Comparison of ENCODE assay signal across 8 cellular contexts in genomic region chr10:50310560-50311174, GRCh38. TPM values are rescaled to one million over a fixed set of nuclear protein-coding genes. Genes with fewer than 3 reads are reported as not detected.
DNase-seq lines count a peak whose midpoint lies in the region; ATAC-seq and TF ChIP-seq lines count a peak whose summit lies in the region.

No MANE protein-coding gene starts in this region.

- no peaks in the 10 kb centered on the region for H3K27me3 ChIP-seq in AG04450 (ENCODE audit: control insufficient read depth, insufficient read depth, low read length)

- CTCF ChIA-PET in AG04450 (lab: Charles Lee) = no interaction called here

- TF ChIP-seq CTCF in AG04450 (IDR thresholded peaks at IDR 0.05; ENCODE audit: low read depth, low read length) = peak; percentile 30

- ATAC-seq in GM18511 (IDR thresholded peaks at IDR 0.05; ENCODE audit: unreplicated experiment) (peak; percentile 72), memory B cell (ENCODE audit: low read depth) (peak; percentile 49)
- ATAC-seq in activated T-cell treated with anti-CD3 and anti-CD28 coated beads, Interleukin-2, amount 50 U/mL, for 72 hours (replicated peaks in 1 of 2) = peak in 1 of 2 donors; percentile 59

- no peak overlapping the region for H3K27ac ChIP-seq in AG04450 (ENCODE audit: low read depth, low read length)

- no peak overlapping the region for H3K27ac Mint-ChIP-seq in activated T-cell treated with anti-CD3 and anti-CD28 coated beads, Interleukin-2, amount 50 U/mL, for 72 hours
- H3K27ac Mint-ChIP-seq in memory B cell = no peak overlapping the region

- no peaks in the 10 kb centered on the region for H3K9me3 Mint-ChIP-seq in activated T-cell treated with anti-CD3 and anti-CD28 coated beads, Interleukin-2, amount 50 U/mL, for 72 hours
- peaks cover 2% of the 10 kb centered on the region for H3K9me3 Mint-ChIP-seq in memory B cell

- H3K27me3 Mint-ChIP-seq in activated T-cell treated with anti-CD3 and anti-CD28 coated beads, Interleukin-2, amount 50 U/mL, for 72 hours (ENCODE audit: low read depth) = no peaks in the 10 kb centered on the region
- H3K27me3 Mint-ChIP-seq in memory B cell = no peaks in the 10 kb centered on the region

- peaks cover 0 to 2% of the 10 kb centered on the region in 2 donors for H3K36me3 Mint-ChIP-seq in activated T-cell treated with anti-CD3 and anti-CD28 coated beads, Interleukin-2, amount 50 U/mL, for 72 hours (ENCODE audit: insufficient read depth in 2 of 2)
- peaks cover 34% of the 10 kb centered on the region for H3K36me3 Mint-ChIP-seq in memory B cell

- H3K9me3 ChIP-seq in AG04450 (ENCODE audit: control insufficient read depth, insufficient read depth, low read length) = no peaks in the 10 kb centered on the region

- no peak overlapping the region for H3K4me3 ChIP-seq in AG04450 (ENCODE audit: low read depth, low read length)

- H3K4me3 Mint-ChIP-seq in activated T-cell treated with anti-CD3 and anti-CD28 coated beads, Interleukin-2, amount 50 U/mL, for 72 hours = no peak overlapping the region
- no peak overlapping the region for H3K4me3 Mint-ChIP-seq in memory B cell

- peaks cover 11% of the 10 kb centered on the region for H3K4me1 Mint-ChIP-seq in activated T-cell treated with anti-CD3 and anti-CD28 coated beads, Interleukin-2, amount 50 U/mL, for 72 hours (ENCODE audit: low read depth)
- H3K4me1 Mint-ChIP-seq in memory B cell = peaks cover 3% of the 10 kb centered on the region

- POLR2A ChIA-PET in AG04450 (lab: Yijun Ruan, JAX) = no interaction called here

- DNase-seq in AG04450 (ENCODE audit: low read depth, low spot score) (no peak), HK-2 (ENCODE audit: unreplicated experiment) (peak; percentile 21), memory B cell (ENCODE audit: low spot score in 2 of 2) (no peak), COR-L47 (lab: John Stamatoyannopoulos, UW) (no peak), NCI-H1092 (lab: John Stamatoyannopoulos, UW) (no peak), NCI-H1105 treated with DMSO at 0.1 percent for 48 hours (lab: John Stamatoyannopoulos, UW) (no peak)
- peak; percentile 15 to 25 for DNase-seq in activated T-cell treated with anti-CD3 and anti-CD28 coated beads, Interleukin-2, amount 50 U/mL, for 72 hours

RNA-seq across cellular contexts. Expression of gene ASAH2, which starts 59.4 kb away (rescaled TPM):
- 0.37 and 1.6 TPM in 2 replicates for polyA plus RNA-seq in AG04450 (2011; rRNA removed)
- polyA minus RNA-seq in AG04450 (2011; rRNA and poly(A)+ RNA removed) = 0.69 and 4.0 TPM in 2 replicates
- total RNA-seq in activated T-cell treated with anti-CD3 and anti-CD28 coated beads, Interleukin-2, amount 50 U/mL, for 72 hours = 1 to 10 TPM in 1 of 2 donors, under 1 TPM in 1; 0.60 to 3.9 TPM

Comparison
In these comparisons a context has a peak if more than half of its experiments do, and no peak if none do; other contexts are left out.
1. DNase-seq: peak in HK-2 (single experiment) and activated T-cell treated with anti-CD3 and anti-CD28 coated beads, Interleukin-2, amount 50 U/mL, for 72 hours (2 of 2); none in AG04450 (single experiment), memory B cell (0 of 2), COR-L47 (single experiment), NCI-H1092 (single experiment) and NCI-H1105 treated with DMSO at 0.1 percent for 48 hours (single experiment).